Comparison of ENCODE assay signal across 22 cellular contexts in the genomic region with DNA sequence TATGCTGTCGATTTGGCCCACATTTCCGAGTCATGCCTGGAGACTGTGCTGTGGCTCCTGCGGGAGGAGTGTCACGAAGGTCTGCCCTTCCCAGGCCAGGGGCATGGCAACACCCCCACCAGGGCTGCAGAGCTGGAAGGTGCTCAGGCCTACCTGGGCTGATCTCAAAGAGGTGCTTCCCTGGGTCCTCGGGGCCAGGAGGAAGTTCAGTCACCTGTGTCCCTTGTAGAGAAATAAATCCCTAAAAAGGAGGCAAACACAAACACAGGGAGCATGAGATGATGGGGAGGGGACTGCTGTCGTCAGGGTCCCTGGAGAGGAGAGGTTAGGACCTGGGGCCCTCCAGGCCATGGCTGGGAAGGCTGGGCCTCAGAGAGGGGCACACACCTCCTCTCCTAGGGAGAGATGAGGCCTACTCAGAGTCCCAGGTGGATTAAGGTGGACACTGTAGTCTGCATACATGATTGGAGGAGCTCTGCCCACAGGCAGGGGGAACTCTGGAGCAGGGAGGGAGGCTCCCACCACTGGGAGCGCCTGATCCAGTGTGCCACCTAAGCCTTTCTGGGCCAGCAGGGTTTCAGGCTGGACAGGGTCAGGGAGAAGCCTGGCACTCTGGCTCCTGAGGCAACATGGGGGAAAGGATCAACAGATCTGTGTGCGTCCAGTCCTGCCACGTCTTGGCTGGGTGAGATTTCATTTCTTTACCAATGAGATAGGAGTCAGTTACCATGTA. TPM values are rescaled to one million over a fixed set of nuclear protein-coding genes. Genes with fewer than 3 reads are reported as not detected.
A peak's percentile ranks its signal among the peaks of the same experiment; 100 is the strongest.
DNase-seq lines count a peak whose midpoint lies in the region; ATAC-seq and TF ChIP-seq lines count a peak whose summit lies in the region.
"Had no signal": no experiment of that assay in that cellular context is flagged by ENCODE, and none has a peak within 500 bp of the region (broad histone marks: within the 10 kb centered on the region; RNA-seq: fewer than 3 reads in every experiment).

No MANE protein-coding gene starts in this region.

- H3K36me3 ChIP-seq in right atrium auricular region (no peaks in the 10 kb centered on the region), muscle layer of colon (ENCODE audit: insufficient read depth, low read length) (no peaks in the 10 kb centered on the region)
- H3K36me3 ChIP-seq: BLaER1, neural progenitor cell, upper lobe of left lung, WERI-Rb-1 had no signal

- no peak overlapping the region for H3K4me3 ChIP-seq in right atrium auricular region
- no peak overlapping the region for H3K4me3 ChIP-seq in muscle layer of colon (ENCODE audit: low read depth in 1 of 2, low read length in 2 of 2)
- H3K4me3 ChIP-seq: BLaER1, body of pancreas, lung, neural progenitor cell, upper lobe of left lung had no signal

- H3K4me1 ChIP-seq in right atrium auricular region (peaks cover 0 to 14% of the 10 kb centered on the region in 2 donors), muscle layer of colon (ENCODE audit: insufficient read depth, low read length) (peaks cover 30% of the 10 kb centered on the region)
- H3K4me1 ChIP-seq: body of pancreas, upper lobe of left lung had no signal

- no peak overlapping the region for H3K27ac Mint-ChIP-seq in activated T-helper 17 cell treated with anti-CD3 and anti-CD28 coated beads, Interleukin-2, amount 50 U/mL, for 72 hours
- H3K27ac Mint-ChIP-seq: activated CD4-positive, alpha-beta T cell treated with anti-CD3 and anti-CD28 coated beads, Interleukin-2, amount 10 ng/mL, durations not matched to agents 7 days and 5 days; activated naive CD8-positive, alpha-beta T cell treated with anti-CD3 and anti-CD28 coated beads, Interleukin-2, amount 10 ng/mL, durations not matched to agents 7 days and 5 days; neural progenitor cell; progenitor cell of endocrine pancreas had no signal

- H3K27me3 ChIP-seq in right atrium auricular region, result no peaks in the 10 kb centered on the region
- no peaks in the 10 kb centered on the region for H3K27me3 ChIP-seq in muscle layer of colon (ENCODE audit: control insufficient read depth in 1 of 2, insufficient read depth in 2 of 2, low read length in 2 of 2)
- H3K27me3 ChIP-seq: BLaER1, body of pancreas, neural progenitor cell, upper lobe of left lung had no signal

- intact Hi-C loops in Right ventricle myocardium superior (cut with DNase I), result no loop called here

- DNase-seq in right atrium auricular region (ENCODE audit: low spot score) (peak; percentile 43), Right ventricle myocardium superior (no peak), caudate nucleus (lab: John Stamatoyannopoulos, UW) (no peak), NK-92 (lab: John Stamatoyannopoulos, UW; ENCODE audit: unreplicated experiment) (no peak)
- DNase-seq: activated CD4-positive, alpha-beta T cell treated with anti-CD3 and anti-CD28 coated beads, Interleukin-2, amount 10 ng/mL, durations not matched to agents 7 days and 5 days; activated naive CD8-positive, alpha-beta T cell treated with anti-CD3 and anti-CD28 coated beads, Interleukin-2, amount 10 ng/mL, durations not matched to agents 7 days and 5 days; HCEC 1CT; NCI-H2081; NCI-H345; NCI-H774; T-helper 9 cell; WERI-Rb-1 had no signal

- no peaks in the 10 kb centered on the region for H3K4me1 Mint-ChIP-seq in activated T-helper 17 cell treated with anti-CD3 and anti-CD28 coated beads, Interleukin-2, amount 50 U/mL, for 72 hours
- H3K4me1 Mint-ChIP-seq: activated CD4-positive, alpha-beta T cell treated with anti-CD3 and anti-CD28 coated beads, Interleukin-2, amount 10 ng/mL, durations not matched to agents 7 days and 5 days; activated naive CD8-positive, alpha-beta T cell treated with anti-CD3 and anti-CD28 coated beads, Interleukin-2, amount 10 ng/mL, durations not matched to agents 7 days and 5 days had no signal

- TF ChIP-seq CTCF in right atrium auricular region (IDR thresholded peaks at IDR 0.05), result no peak

- no peaks in the 10 kb centered on the region for H3K36me3 Mint-ChIP-seq in activated T-helper 17 cell treated with anti-CD3 and anti-CD28 coated beads, Interleukin-2, amount 50 U/mL, for 72 hours (ENCODE audit: low read depth)
- H3K36me3 Mint-ChIP-seq: activated naive CD8-positive, alpha-beta T cell treated with anti-CD3 and anti-CD28 coated beads, Interleukin-2, amount 10 ng/mL, durations not matched to agents 7 days and 5 days; neural progenitor cell had no signal

- no peak for ATAC-seq in Right ventricle myocardium superior (ENCODE audit: poor library complexity)
- ATAC-seq in GM18868 (IDR thresholded peaks at IDR 0.05; ENCODE audit: unreplicated experiment), result no peak
- no peak for ATAC-seq in HG03565 (IDR thresholded peaks at IDR 0.05; ENCODE audit: unreplicated experiment)
- ATAC-seq in activated T-helper 17 cell treated with anti-CD3 and anti-CD28 coated beads, Interleukin-2, amount 50 U/mL, for 72 hours (replicated peaks), result no peak
- ATAC-seq: body of pancreas had no signal

- H3K9ac ChIP-seq in muscle layer of colon (ENCODE audit: low read length), result no peak overlapping the region
- H3K9ac ChIP-seq: BLaER1, neural progenitor cell had no signal

- no peaks in the 10 kb centered on the region for H3K9me3 Mint-ChIP-seq in activated T-helper 17 cell treated with anti-CD3 and anti-CD28 coated beads, Interleukin-2, amount 50 U/mL, for 72 hours
- H3K9me3 Mint-ChIP-seq: activated CD4-positive, alpha-beta T cell treated with anti-CD3 and anti-CD28 coated beads, Interleukin-2, amount 10 ng/mL, durations not matched to agents 7 days and 5 days; activated naive CD8-positive, alpha-beta T cell treated with anti-CD3 and anti-CD28 coated beads, Interleukin-2, amount 10 ng/mL, durations not matched to agents 7 days and 5 days; neural progenitor cell had no signal

- H3K27ac ChIP-seq in right atrium auricular region, result no peak overlapping the region
- H3K27ac ChIP-seq in caudate nucleus (ENCODE audit: low read depth, low read length), result peak overlapping the region; percentile 20
- H3K27ac ChIP-seq in muscle layer of colon (ENCODE audit: low read depth, low read length), result peak overlapping the region; percentile 12
- H3K27ac ChIP-seq: BLaER1, body of pancreas, neural progenitor cell, upper lobe of left lung, WERI-Rb-1 had no signal

- H3K4me3 Mint-ChIP-seq in activated T-helper 17 cell treated with anti-CD3 and anti-CD28 coated beads, Interleukin-2, amount 50 U/mL, for 72 hours, result no peak overlapping the region
- H3K4me3 Mint-ChIP-seq: activated CD4-positive, alpha-beta T cell treated with anti-CD3 and anti-CD28 coated beads, Interleukin-2, amount 10 ng/mL, durations not matched to agents 7 days and 5 days; activated naive CD8-positive, alpha-beta T cell treated with anti-CD3 and anti-CD28 coated beads, Interleukin-2, amount 10 ng/mL, durations not matched to agents 7 days and 5 days; neural progenitor cell had no signal

- H3K27me3 Mint-ChIP-seq in activated T-helper 17 cell treated with anti-CD3 and anti-CD28 coated beads, Interleukin-2, amount 50 U/mL, for 72 hours, result peaks cover 5% of the 10 kb centered on the region

- no peaks in the 10 kb centered on the region for H3K9me3 ChIP-seq in right atrium auricular region
- H3K9me3 ChIP-seq in muscle layer of colon (ENCODE audit: low read length), result no peaks in the 10 kb centered on the region
- H3K9me3 ChIP-seq: BLaER1, body of pancreas, upper lobe of left lung had no signal

RNA-seq across cellular contexts. Expression of a gene that starts 49.4 kb away (rescaled TPM):
- total RNA-seq in right atrium auricular region, result 1 to 10 TPM; 1.8 to 5.7 TPM
- 5.2 TPM for total RNA-seq in Right ventricle myocardium superior
- total RNA-seq in activated T-helper 17 cell treated with anti-CD3 and anti-CD28 coated beads, Interleukin-2, amount 50 U/mL, for 72 hours, result under 1 TPM; 0.32 to 0.48 TPM
- total RNA-seq: activated CD4-positive, alpha-beta T cell treated with anti-CD3 and anti-CD28 coated beads, Interleukin-2, amount 10 ng/mL, durations not matched to agents 7 days and 5 days had no signal

Comparison
In these comparisons a context has a peak if more than half of its experiments do, and no peak if none do; other contexts are left out.
1. H3K27ac ChIP-seq: peak in caudate nucleus (single experiment) and muscle layer of colon (single experiment); none in right atrium auricular region (0 of 2).